Comparison of ENCODE assay signal across 8 cellular contexts in the genomic region with DNA sequence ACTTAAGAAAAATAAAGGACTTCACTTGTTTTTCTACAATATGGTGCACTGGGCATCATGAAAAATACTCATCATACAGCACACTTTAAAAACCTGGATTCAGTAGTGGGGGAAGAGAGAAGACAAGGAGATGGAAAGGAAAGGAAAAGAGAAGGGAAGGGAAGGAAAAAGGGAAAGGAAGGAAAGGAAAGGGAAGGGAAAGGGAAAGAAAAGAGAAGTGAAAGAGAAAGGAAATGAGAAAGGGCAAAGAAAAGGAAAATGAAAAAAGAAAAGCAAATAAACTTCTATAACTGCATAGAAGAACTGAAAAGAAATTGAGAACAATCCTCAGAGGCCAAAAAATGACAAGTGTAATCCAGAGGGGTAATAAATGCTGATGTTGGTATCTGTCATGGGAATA.
"Had no signal": no experiment of that assay in that cellular context is flagged by ENCODE, and none has a peak within 500 bp of the region (broad histone marks: within the 10 kb centered on the region; RNA-seq: fewer than 3 reads in every experiment).

No MANE protein-coding gene starts in this region.

- ATAC-seq: HepG2, K562 had no signal

- H3K9me3 Mint-ChIP-seq: IgD-negative memory B cell had no signal

- H3K27ac ChIP-seq: HL-60, KMS-11 had no signal

- H3K4me1 Mint-ChIP-seq: IgD-negative memory B cell had no signal

- H3K27ac Mint-ChIP-seq: IgD-negative memory B cell had no signal

- H3K4me3 Mint-ChIP-seq: IgD-negative memory B cell had no signal

- H3K27me3 Mint-ChIP-seq: IgD-negative memory B cell had no signal

- H3K4me3 ChIP-seq: K562 had no signal

- DNase-seq: IMR-90, KBM-7, KG1 had no signal
